ENCODE assay signal across 11 cellular contexts in genomic region chr2:66569321-66569851, GRCh38.
DNase-seq lines count a peak whose midpoint lies in the region; ATAC-seq and TF ChIP-seq lines count a peak whose summit lies in the region.
"Had no signal": no experiment of that assay in that cellular context is flagged by ENCODE, and none has a peak within 500 bp of the region (broad histone marks: within the 10 kb centered on the region; RNA-seq: fewer than 3 reads in every experiment).

No MANE protein-coding gene starts in this region.

- peaks cover 84% of the 10 kb centered on the region for H3K4me1 ChIP-seq in A673 (ENCODE audit: insufficient read depth, low read length, poor library complexity, severe bottlenecking)
- H3K4me1 ChIP-seq in testis = no peaks in the 10 kb centered on the region

- no peak for ATAC-seq in HG02798 (IDR thresholded peaks at IDR 0.05; ENCODE audit: poor library complexity, unreplicated experiment)

- 77 to 81% methylated on average over 4 of the region's 4 CpGs for WGBS in testis, 2 donors

- no peaks in the 10 kb centered on the region for H3K9me3 ChIP-seq in A673 (ENCODE audit: low read depth, low read length, poor library complexity, severe bottlenecking)
- H3K9me3 ChIP-seq in testis = no peaks in the 10 kb centered on the region

- H3K4me1 Mint-ChIP-seq in immature natural killer cell = peaks cover 0 to 10% of the 10 kb centered on the region in 2 donors

- no peak overlapping the region for H3K4me3 Mint-ChIP-seq in immature natural killer cell
- H3K4me3 Mint-ChIP-seq: stimulated activated naive CD8-positive, alpha-beta T cell treated with anti-CD3 and anti-CD28 coated beads, Interleukin-15, Interleukin-2, amounts not matched to agents 100 ng/mL and 50 ng/mL, for 24 hours had no signal

- DNase-seq in A673 (ENCODE audit: low spot score) = peak; percentile 96
- DNase-seq in HEK293T (ENCODE audit: extremely low spot score) = peak; percentile 57
- peak; percentile 65 for DNase-seq in NOMO-1 treated with dmso at 0.1 percent for 144 hours (lab: John Stamatoyannopoulos, UW; ENCODE audit: unreplicated experiment)
- peak; percentile 17 to 33 (median 30) for DNase-seq in immature natural killer cell
- DNase-seq in testis = no peak
- no peak for DNase-seq in GM19240 (ENCODE audit: insufficient read length, low spot score)
- DNase-seq in Kasumi-1 (lab: John Stamatoyannopoulos, UW) = no peak
- DNase-seq: activated CD8-positive, alpha-beta memory T cell treated with anti-CD3 and anti-CD28 coated beads, Interleukin-2, amount 50 U/mL, for 48 hours had no signal

- no peak overlapping the region for H3K4me3 ChIP-seq in A673 (ENCODE audit: low read depth, low read length, poor library complexity, severe bottlenecking)
- no peak overlapping the region for H3K4me3 ChIP-seq in testis

- no peak for TF ChIP-seq POLR2A in testis (IDR thresholded peaks at IDR 0.05)

- POLR2A ChIA-PET in A673 (lab: Charles Lee; ENCODE audit: low non-redundant PET) (interaction anchor here (0.5 to 0.7 kb wide), 3 partner anchors 19 to 304 kb away, joined by 3 read pairs; no protein-coding TSS in a partner anchor), HEK293T (lab: Yijun Ruan, JAX) (interaction anchor here (0.6 to 3.1 kb wide), 4 partner anchors 62 to 135 kb away, joined by 3 to 18 read pairs (median 3); partner anchors contain the start of gene MEIS1)

- no peaks in the 10 kb centered on the region for H3K27me3 ChIP-seq in A673 (replicated peaks; ENCODE audit: insufficient read depth, low read depth, low read length, poor library complexity)
- no peaks in the 10 kb centered on the region for H3K27me3 ChIP-seq in testis

- CTCF ChIA-PET in A673 (lab: Charles Lee) = no interaction called here
- CTCF ChIA-PET in HEK293T (lab: Yijun Ruan, JAX) = no interaction called here

- peaks cover 0 to 4% (median 3%) of the 10 kb centered on the region in 3 donors for H3K36me3 Mint-ChIP-seq in immature natural killer cell

- H3K36me3 ChIP-seq in A673 (ENCODE audit: insufficient read depth, low read length, poor library complexity, severe bottlenecking) = peaks cover 44% of the 10 kb centered on the region
- no peaks in the 10 kb centered on the region for H3K36me3 ChIP-seq in testis (ENCODE audit: low read depth, missing control alignments)

- peaks cover 0 to under 1% (median 0%) of the 10 kb centered on the region in 6 donors for H3K9me3 Mint-ChIP-seq in immature natural killer cell
- H3K9me3 Mint-ChIP-seq: stimulated activated naive CD8-positive, alpha-beta T cell treated with anti-CD3 and anti-CD28 coated beads, Interleukin-15, Interleukin-2, amounts not matched to agents 100 ng/mL and 50 ng/mL, for 24 hours had no signal

- peaks cover 0 to 1% (median 1%) of the 10 kb centered on the region in 3 donors for H3K27me3 Mint-ChIP-seq in immature natural killer cell (ENCODE audit: low read depth in 3 of 3)

- intact Hi-C loops in A673 (cut with micrococcal nuclease; ENCODE audit: unreplicated experiment) = no loop called here
- intact Hi-C loops in testis (cut with DNase I; ENCODE audit: low total_unique reads) = no loop called here

- TF ChIP-seq CTCF in A673 (conservative IDR thresholded peaks at IDR 0.05; ENCODE audit: low read depth, low read length) (no peak), testis (IDR thresholded peaks at IDR 0.05) (no peak)

- peak overlapping the region in 1 of 6 donors; percentile 25 for H3K27ac Mint-ChIP-seq in immature natural killer cell
- H3K27ac Mint-ChIP-seq: stimulated activated naive CD8-positive, alpha-beta T cell treated with anti-CD3 and anti-CD28 coated beads, Interleukin-15, Interleukin-2, amounts not matched to agents 100 ng/mL and 50 ng/mL, for 24 hours had no signal

- H3K27ac ChIP-seq in A673 (ENCODE audit: low read depth, low read length, poor library complexity, severe bottlenecking) (peak overlapping the region; percentile 55), testis (no peak overlapping the region)
- H3K27ac ChIP-seq: C4-2B had no signal

- no TSS peak for BruUV-seq in A673 (replicated peaks; lab: Mats Ljungman, UMichigan)

TF ChIP-seq in HEK293T, 16 proteins besides CTCF, POLR2A, EP300 and RAD21:
- TF ChIP-seq FOXM1 (IDR thresholded peaks at IDR 0.05; ENCODE audit: borderline replicate concordance) = no peak
- TF ChIP-seq HDGF (IDR thresholded peaks at IDR 0.05; ENCODE audit: borderline replicate concordance) = 0 out of 2 replicates have a peak, but pooled peaks have one; percentile 69
- TF ChIP-seq SP1 (IDR thresholded peaks at IDR 0.05) = no peak
- 0 out of 2 replicates have a peak, but pooled peaks have one; percentile 13 for TF ChIP-seq CTBP1 (IDR thresholded peaks at IDR 0.05; ENCODE audit: borderline replicate concordance)
- no peak for TF ChIP-seq LEF1 (IDR thresholded peaks at IDR 0.05; ENCODE audit: borderline replicate concordance)
- no peak for TF ChIP-seq SUZ12 (IDR thresholded peaks at IDR 0.05)
- TF ChIP-seq PKNOX1 (IDR thresholded peaks at IDR 0.05) = peak; percentile 96
- no peak for TF ChIP-seq ELF4 (IDR thresholded peaks at IDR 0.05)
- TF ChIP-seq NFRKB (IDR thresholded peaks at IDR 0.05) = no peak
- no peak for TF ChIP-seq ARNT (IDR thresholded peaks at IDR 0.05)
- TF ChIP-seq L3MBTL2 (conservative IDR thresholded peaks at IDR 0.05) = no peak
- no peak for TF ChIP-seq ZNF384 (IDR thresholded peaks at IDR 0.05)
- TF ChIP-seq FOXK2 (IDR thresholded peaks at IDR 0.05) = peak; percentile 48; the same call in 1 of the 2 replicates
- TF ChIP-seq BHLHE40 (IDR thresholded peaks at IDR 0.05; ENCODE audit: borderline replicate concordance) = no peak
- TF ChIP-seq TARDBP (IDR thresholded peaks at IDR 0.05) = no peak
- TF ChIP-seq FOXA1 (IDR thresholded peaks at IDR 0.05) = no peak

Comparison
In these comparisons a context has a peak if more than half of its experiments do, and no peak if none do; other contexts are left out.
1. DNase-seq: peak in A673 (single experiment), HEK293T (single experiment), NOMO-1 treated with dmso at 0.1 percent for 144 hours (single experiment) and immature natural killer cell (3 of 3); none in testis (single experiment), GM19240 (single experiment) and Kasumi-1 (0 of 2).